8 cellular contexts compared by ENCODE assay signal in the genomic region with DNA sequence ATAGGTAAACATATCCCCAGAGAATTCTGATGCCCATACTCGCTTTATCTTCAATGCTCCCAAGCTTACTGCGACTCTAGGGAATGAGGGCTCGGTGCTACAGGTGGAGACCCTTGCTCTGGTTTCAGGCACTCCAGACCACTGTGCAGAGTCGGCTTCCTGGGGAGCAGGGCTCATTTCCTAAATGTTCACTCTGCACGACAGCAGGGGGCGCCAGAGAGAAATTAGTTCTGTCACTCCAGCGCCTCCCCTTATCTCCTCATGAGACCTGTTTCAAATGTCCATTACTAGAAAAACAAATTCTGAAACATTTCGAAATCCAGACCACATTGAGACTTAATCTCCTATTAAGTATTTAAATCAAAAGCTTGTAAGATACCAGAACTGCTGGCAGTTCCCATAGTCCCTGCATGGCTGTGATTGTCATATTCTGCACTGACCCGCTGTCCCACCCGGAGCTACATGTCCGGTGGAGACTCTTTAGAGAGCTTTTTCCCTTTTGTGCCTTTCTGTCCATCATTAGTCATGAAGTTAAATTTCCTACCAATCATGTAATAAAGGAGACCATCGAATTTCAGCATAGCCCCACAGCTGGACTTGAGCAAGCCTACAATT. TPM values are rescaled to one million over a fixed set of nuclear protein-coding genes. Genes with fewer than 3 reads are reported as not detected.
DNase-seq lines count a peak whose midpoint lies in the region; ATAC-seq and TF ChIP-seq lines count a peak whose summit lies in the region.

No MANE protein-coding gene starts in this region.

- DNase-seq in GF-D8 (lab: John Stamatoyannopoulos, UW) (peak; percentile 9), HK-2 (ENCODE audit: unreplicated experiment) (peak; percentile 66), RWPE1 (ENCODE audit: low spot score) (peak; percentile 52), omental fat pad (ENCODE audit: low spot score) (peak; percentile 60), tibial artery (peak; percentile 75 to 81)
- peak; percentile 92 for DNase-seq in activated effector memory CD4-positive, alpha-beta T cell treated with anti-CD3 and anti-CD28 coated beads, Interleukin-2, amount 50 U/mL, for 16 hours

- no peaks in the 10 kb centered on the region for H3K27me3 ChIP-seq in gastroesophageal sphincter
- H3K27me3 ChIP-seq in tibial artery: no peaks in the 10 kb centered on the region

- TF ChIP-seq EP300 in gastroesophageal sphincter (IDR thresholded peaks at IDR 0.05): no peak

- POLR2A ChIA-PET in RWPE1 (lab: Yijun Ruan, JAX; ENCODE audit: low non-redundant PET): no interaction called here

- H3K36me3 ChIP-seq in gastroesophageal sphincter: no peaks in the 10 kb centered on the region
- H3K36me3 ChIP-seq in tibial artery: no peaks in the 10 kb centered on the region

- H3K27ac ChIP-seq in RWPE1 (no peak overlapping the region), gastroesophageal sphincter (no peak overlapping the region), tibial artery (no peak overlapping the region)

- TF ChIP-seq CTCF in RWPE1 (conservative IDR thresholded peaks at IDR 0.05; ENCODE audit: low read depth) (peak; percentile 76), gastroesophageal sphincter (IDR thresholded peaks at IDR 0.05) (peak; percentile 42 to 82 (median 70)), omental fat pad (IDR thresholded peaks at IDR 0.05) (peak in 1 of 3 donors; percentile 42), tibial artery (IDR thresholded peaks at IDR 0.05) (peak; percentile 66 to 68)

- TF ChIP-seq POLR2A in gastroesophageal sphincter (IDR thresholded peaks at IDR 0.05): no peak

- H3K9me3 ChIP-seq in gastroesophageal sphincter (no peaks in the 10 kb centered on the region), tibial artery (no peaks in the 10 kb centered on the region)

- no peak overlapping the region for H3K4me3 ChIP-seq in gastroesophageal sphincter
- H3K4me3 ChIP-seq in tibial artery: no peak overlapping the region

- 52 to 63% methylated on average over 9 to 12 of the region's 12 CpGs for WGBS in gastroesophageal sphincter (ENCODE audit: low coverage in 1 of 2), 2 donors

- intact Hi-C loops in tibial artery (cut with DNase I; ENCODE audit: low total_unique reads): loop anchor here (10.0 kb wide), 1 partner anchor 835 kb away; no protein-coding TSS in a partner anchor

- CTCF ChIA-PET in RWPE1 (lab: Yijun Ruan, JAX): interaction anchor here (0.5 to 1.1 kb wide), 12 partner anchors 9 to 835 kb away, joined by 3 to 10 read pairs (median 4); no protein-coding TSS in a partner anchor

- ATAC-seq in gastroesophageal sphincter (peak; percentile 78), omental fat pad (ENCODE audit: low FRiP score) (no peak), GM18873 (IDR thresholded peaks at IDR 0.05; ENCODE audit: low FRiP score, unreplicated experiment) (no peak)

- H3K4me1 ChIP-seq in gastroesophageal sphincter: peaks cover 0 to 19% (median 3%) of the 10 kb centered on the region in 3 donors
- peaks cover 0 to 3% (median 0%) of the 10 kb centered on the region in 4 donors for H3K4me1 ChIP-seq in tibial artery

RNA-seq across cellular contexts. Expression of a gene that starts 22.4 kb away (rescaled TPM):
- total RNA-seq in gastroesophageal sphincter (10 to 100 TPM in 1 of 4 donors, 1 to 10 TPM in 3; 6.1 to 13.3 (median 7.8) TPM), omental fat pad (10 to 100 TPM in 3 of 4 donors, 1 to 10 TPM in 1; 8.3 to 31.8 (median 10.9) TPM)

RNA-seq across cellular contexts. Expression of a gene that starts 53.7 kb away (rescaled TPM):
- 10 to 100 TPM in 3 of 4 donors, 1 to 10 TPM in 1; 9.3 to 21.6 (median 12.7) TPM for total RNA-seq in gastroesophageal sphincter
- total RNA-seq in omental fat pad: 10 to 100 TPM in 3 of 4 donors, 1 to 10 TPM in 1; 5.5 to 12.1 (median 10.9) TPM

Comparison
In these comparisons a context has a peak if more than half of its experiments do, and no peak if none do; other contexts are left out.
1. DNase-seq: peak in every context shown above with its lines; median percentile 92 in activated effector memory CD4-positive, alpha-beta T cell treated with anti-CD3 and anti-CD28 coated beads, Interleukin-2, amount 50 U/mL, for 16 hours; 78 in tibial artery; 66 in HK-2; 60 in omental fat pad; 52 in RWPE1; 9 in GF-D8.